ENCODE assay signal across 8 cellular contexts in genomic region chr16:88455610-88456355, GRCh38. TPM values are rescaled to one million over a fixed set of nuclear protein-coding genes. Genes with fewer than 3 reads are reported as not detected.
DNase-seq lines count a peak whose midpoint lies in the region; ATAC-seq, FAIRE-seq and TF ChIP-seq lines count a peak whose summit lies in the region.

No MANE protein-coding gene starts in this region.

- 2% methylated on average over 68 of the region's 68 CpGs for WGBS in right cardiac atrium
- WGBS in small intestine, 3 donors = 0 to 1% (median 1%) methylated on average over 50 to 68 of the region's 68 CpGs

- FAIRE-seq in small intestine (lab: Jason Lieb, UNC) = no peak

- peak overlapping the region; percentile 74 to 91 (median 83) for H3K9ac ChIP-seq in BLaER1 treated with 17β-estradiol and CSF1 and Interleukin-3, amounts not matched to agents 10 nM and 100 nM

- no peak for TF ChIP-seq CTCF in GM20000 (IDR thresholded peaks at IDR 0.05; ENCODE audit: extremely low read depth, missing control alignments)
- TF ChIP-seq CTCF in OCI-LY7 (conservative IDR thresholded peaks at IDR 0.05; ENCODE audit: low read length) = no peak

- no peak for ATAC-seq in right cardiac atrium

- POLR2A ChIA-PET in OCI-LY7 (lab: Charles Lee) = interaction anchor here (0.7 kb wide), 1 partner anchor 105 kb away, joined by 4 read pairs; no protein-coding TSS in a partner anchor

- peak overlapping the region in 10 of 11 experiments; percentile 56 to 82 (median 78); a peak in 21 of 22 replicates for H3K27ac ChIP-seq in BLaER1 treated with 17β-estradiol and CSF1 and Interleukin-3, amounts not matched to agents 10 nM and 100 nM
- H3K27ac ChIP-seq in OCI-LY7 (ENCODE audit: low read depth, low read length, poor library complexity, severe bottlenecking) (peak overlapping the region; percentile 71), right cardiac atrium (ENCODE audit: low read length) (no peak overlapping the region), small intestine (ENCODE audit: low read depth in 1 of 2, low read length in 1 of 2) (peak overlapping the region; percentile 42 to 72)

- peak overlapping the region; percentile 70 for H2AFZ ChIP-seq in OCI-LY7 (ENCODE audit: low read length)

- H3K4me3 ChIP-seq in BLaER1 treated with 17β-estradiol and CSF1 and Interleukin-3, amounts not matched to agents 10 nM and 100 nM = peak overlapping the region; percentile 66 to 93 (median 82)
- H3K4me3 ChIP-seq in OCI-LY7 (ENCODE audit: low read depth, low read length, poor library complexity, severe bottlenecking) (peak overlapping the region; percentile 72), right cardiac atrium (ENCODE audit: low read length) (peak overlapping the region; percentile 86), small intestine (ENCODE audit: low read depth in 1 of 2, low read length in 2 of 2) (peak overlapping the region; percentile 58 to 88)

- peaks cover 0 to 5% (median 0%) of the 10 kb centered on the region in 11 experiments; a peak in 1 of 22 replicates for H3K36me3 ChIP-seq in BLaER1 treated with 17β-estradiol and CSF1 and Interleukin-3, amounts not matched to agents 10 nM and 100 nM
- no peaks in the 10 kb centered on the region for H3K36me3 ChIP-seq in OCI-LY7 (ENCODE audit: insufficient read depth, low read length)
- no peaks in the 10 kb centered on the region for H3K36me3 ChIP-seq in small intestine (ENCODE audit: control insufficient read depth in 2 of 2, insufficient read depth in 2 of 2, low read length in 2 of 2)

- intact Hi-C loops in OCI-LY7 (cut with micrococcal nuclease; ENCODE audit: unreplicated experiment) (loop anchor here (1.0 to 10.0 kb wide), 2 partner anchors 50 to 209 kb away; partner anchors contain the start of gene MVD), right cardiac atrium (cut with DNase I) (no loop called here)

- H3K9me3 ChIP-seq in BLaER1 treated with 17β-estradiol and CSF1 and Interleukin-3, amounts not matched to agents 10 nM and 100 nM (replicated peaks in 1 of 11) = no peaks in the 10 kb centered on the region
- H3K9me3 ChIP-seq in OCI-LY7 (ENCODE audit: low read length) (no peaks in the 10 kb centered on the region), right cardiac atrium (ENCODE audit: control insufficient read depth, low read length) (no peaks in the 10 kb centered on the region), small intestine (ENCODE audit: control insufficient read depth, low read depth) (no peaks in the 10 kb centered on the region)

- peak overlapping the region; percentile 90 to 100 (median 99) for H3K4me2 ChIP-seq in BLaER1 treated with 17β-estradiol and CSF1 and Interleukin-3, amounts not matched to agents 10 nM and 100 nM
- peak overlapping the region; percentile 80 for H3K4me2 ChIP-seq in OCI-LY7 (ENCODE audit: low read length)

- DNase-seq in GM20000 (ENCODE audit: low spot score) (peak; percentile 93), OCI-LY7 (ENCODE audit: low spot score) (peak; percentile 74), right cardiac atrium (peak in 2 of 3 donors; percentile 53 to 76), small intestine (no peak), NAMALWA (ENCODE audit: low spot score) (no peak), NCI-H1694 treated with DMSO at 0.1 percent for 48 hours (lab: John Stamatoyannopoulos, UW) (no peak)
- peak; percentile 54 for DNase-seq in activated effector memory CD4-positive, alpha-beta T cell treated with Interleukin-2 at 50 U/mL for 16 hours

- H3K79me2 ChIP-seq in OCI-LY7 (ENCODE audit: insufficient read depth, low read depth, low read length) = peaks cover 11% of the 10 kb centered on the region; the same call in 1 of the 2 replicates

- peaks cover 5 to 67% (median 54%) of the 10 kb centered on the region in 11 experiments; a peak in 20 of 22 replicates for H4K20me1 ChIP-seq in BLaER1 treated with 17β-estradiol and CSF1 and Interleukin-3, amounts not matched to agents 10 nM and 100 nM
- no peaks in the 10 kb centered on the region for H4K20me1 ChIP-seq in OCI-LY7 (ENCODE audit: insufficient read depth, low read length)

- H3K27me3 ChIP-seq in BLaER1 treated with 17β-estradiol and CSF1 and Interleukin-3, amounts not matched to agents 10 nM and 100 nM = peaks cover 0 to 8% (median 0%) of the 10 kb centered on the region in 11 experiments; a peak in 6 of 22 replicates
- no peaks in the 10 kb centered on the region for H3K27me3 ChIP-seq in right cardiac atrium (ENCODE audit: control insufficient read depth, insufficient read depth)
- H3K27me3 ChIP-seq in small intestine (ENCODE audit: control insufficient read depth in 2 of 2, insufficient read depth in 2 of 2, low read length in 2 of 2) = no peaks in the 10 kb centered on the region

- peaks cover 52 to 84% (median 76%) of the 10 kb centered on the region in 10 experiments for H3K4me1 ChIP-seq in BLaER1 treated with 17β-estradiol and CSF1 and Interleukin-3, amounts not matched to agents 10 nM and 100 nM
- H3K4me1 ChIP-seq in OCI-LY7 (ENCODE audit: insufficient read depth, low read length, poor library complexity, severe bottlenecking) (peaks cover 42% of the 10 kb centered on the region), right cardiac atrium (ENCODE audit: control insufficient read depth, insufficient read depth, low read length) (peaks cover 4% of the 10 kb centered on the region), small intestine (ENCODE audit: control insufficient read depth in 2 of 2, insufficient read depth in 1 of 2, low read depth in 1 of 2, low read length in 1 of 2) (peaks cover 0 to 2% of the 10 kb centered on the region in 2 donors)

- CTCF ChIA-PET in OCI-LY7 (lab: Charles Lee; ENCODE audit: unreplicated experiment) = interaction anchor here (1.0 kb wide), 1 partner anchor 37 kb away, joined by 3 read pairs; no protein-coding TSS in a partner anchor

- no peaks in the 10 kb centered on the region for H3K9me2 ChIP-seq in OCI-LY7 (ENCODE audit: insufficient read depth, low read length)

- BruUV-seq in OCI-LY7 (replicated peaks; lab: Mats Ljungman, UMichigan) = no TSS peak

RNA-seq across cellular contexts. Expression of gene ZFPM1, which starts 2.7 kb away (rescaled TPM):
- total RNA-seq in OCI-LY7 (2014; rRNA removed; shearing (Covaris generic)) = 0.98 and 2.1 TPM in 2 replicates
- total RNA-seq in OCI-LY7 (2022) (11.9 and 14.2 TPM in 2 replicates), right cardiac atrium (10 to 100 TPM in 1 of 4 donors, 1 to 10 TPM in 3; 8.1 to 11.4 (median 8.7) TPM)
- polyA plus RNA-seq in right cardiac atrium (7.7 TPM), small intestine (10 to 100 TPM in 1 of 3 donors, 1 to 10 TPM in 2; 8.1 to 14.9 (median 9.2) TPM)

Comparison
In these comparisons a context has a peak if more than half of its experiments do, and no peak if none do; other contexts are left out.
1. DNase-seq: peak in GM20000 (single experiment), OCI-LY7 (single experiment), activated effector memory CD4-positive, alpha-beta T cell treated with Interleukin-2 at 50 U/mL for 16 hours (single experiment) and right cardiac atrium (2 of 3); none in small intestine (single experiment), NAMALWA (single experiment) and NCI-H1694 treated with DMSO at 0.1 percent for 48 hours (single experiment).
2. Peak in every context shown above with its lines, with median percentiles within 50 percentile points of each other: H3K4me3 ChIP-seq.